Comparison of ENCODE assay signal across 1 cellular context in genomic region chr9:69885474-69885929, GRCh38.
TF ChIP-seq lines count a peak whose summit lies in the region.

No MANE protein-coding gene starts in this region.

TF ChIP-seq in endothelial cell of umbilical vein, 7 proteins besides CTCF, POLR2A, EP300 and RAD21:
- TF ChIP-seq POLR2AphosphoS5 (IDR thresholded peaks at IDR 0.05; ENCODE audit: insufficient read depth, low read depth, low read length) (peak; percentile 41), MYC (IDR thresholded peaks at IDR 0.05; ENCODE audit: low read depth, low read length) (no peak)
